In genomic region chr3:5240740-5241139, GRCh38 we compare ENCODE assay signal across 29 cellular contexts.
"Had no signal": no experiment of that assay in that cellular context is flagged by ENCODE, and none has a peak within 500 bp of the region (broad histone marks: within the 10 kb centered on the region; RNA-seq: fewer than 3 reads in every experiment).

No MANE protein-coding gene starts in this region.

- H3K4me1 ChIP-seq: colonic mucosa, esophagus muscularis mucosa, esophagus squamous epithelium, foreskin keratinocyte, gastrocnemius medialis, gastroesophageal sphincter, heart left ventricle, heart right ventricle had no signal

- H3K4me3 ChIP-seq: colonic mucosa, coronary artery, dorsolateral prefrontal cortex, esophagus muscularis mucosa, esophagus squamous epithelium, gastrocnemius medialis, gastroesophageal sphincter, heart left ventricle, heart right ventricle had no signal

- H3K9me3 ChIP-seq: colonic mucosa, esophagus muscularis mucosa, gastrocnemius medialis had no signal

- H3K27me3 ChIP-seq: colonic mucosa, esophagus muscularis mucosa, esophagus squamous epithelium, gastrocnemius medialis, gastroesophageal sphincter had no signal

- H3K27me3 Mint-ChIP-seq: dendritic cell treated with granulocyte-macrophage colony-stimulating factor and Interleukin-4, amounts not matched to agents 40 ng/mL and 50 ng/mL, for 4 days; effector memory CD8-positive, alpha-beta T cell had no signal

- H3K27ac Mint-ChIP-seq: dendritic cell treated with granulocyte-macrophage colony-stimulating factor and Interleukin-4, amounts not matched to agents 40 ng/mL and 50 ng/mL, for 4 days; effector memory CD8-positive, alpha-beta T cell; endodermal cell had no signal

- DNase-seq: colonic mucosa; cortex of kidney; dermis blood vessel endothelial cell; dorsolateral prefrontal cortex; effector CD4-positive, alpha-beta T cell; effector CD8-positive, alpha-beta T cell; effector memory CD4-positive, alpha-beta T cell; effector memory CD8-positive, alpha-beta T cell; endodermal cell; erythroblast; esophagus squamous epithelium; foreskin fibroblast; foreskin keratinocyte; foreskin melanocyte; gastrocnemius medialis; glutamatergic neuron; head of caudate nucleus; heart left ventricle; heart right ventricle had no signal

- H3K4me3 Mint-ChIP-seq: dendritic cell treated with granulocyte-macrophage colony-stimulating factor and Interleukin-4, amounts not matched to agents 40 ng/mL and 50 ng/mL, for 4 days; effector memory CD8-positive, alpha-beta T cell; endodermal cell had no signal

- FAIRE-seq: colon, endometrium, endothelial cell of umbilical vein, frontal cortex had no signal

- H3K36me3 ChIP-seq: colonic mucosa, esophagus muscularis mucosa, esophagus squamous epithelium, gastrocnemius medialis, gastroesophageal sphincter, heart left ventricle, heart right ventricle had no signal

- ATAC-seq: effector memory CD8-positive, alpha-beta T cell; esophagus mucosa; foreskin keratinocyte; gastrocnemius medialis; gastroesophageal sphincter; heart left ventricle; heart right ventricle had no signal

- H3K27ac ChIP-seq: colonic mucosa, coronary artery, dorsolateral prefrontal cortex, epithelial cell of prostate, esophagus muscularis mucosa, esophagus squamous epithelium, foreskin keratinocyte, gastrocnemius medialis, gastroesophageal sphincter, heart left ventricle, heart right ventricle had no signal
